ENCODE assay signal across 32 cellular contexts in genomic region chr18:63624863-63625262, GRCh38. TPM values are rescaled to one million over a fixed set of nuclear protein-coding genes. Genes with fewer than 3 reads are reported as not detected.
"Had no signal": no experiment of that assay in that cellular context is flagged by ENCODE, and none has a peak within 500 bp of the region (broad histone marks: within the 10 kb centered on the region; RNA-seq: fewer than 3 reads in every experiment).

No MANE protein-coding gene starts in this region.

- H3K27ac Mint-ChIP-seq: stimulated activated effector memory CD8-positive, alpha-beta T cell treated with anti-CD3 and anti-CD28 coated beads, Interleukin-12 subunit alpha, Interleukin-12 subunit beta, amount 100 ng/mL, for 72 hours; stimulated activated memory B cell treated with anti-CD40 and anti-IgM and Interleukin-4, amounts not matched to agents 10 μg/mL and 1 μg/mL and 100 μg/mL, for 72 hours; stimulated activated naive B cell treated with anti-CD40 and anti-IgM and Interleukin-4, amounts not matched to agents 10 μg/mL and 1 μg/mL and 100 μg/mL, for 72 hours; stimulated activated naive CD8-positive, alpha-beta T cell treated with anti-CD3 and anti-CD28 coated beads, Interleukin-15, amount 100 ng/mL, for 72 hours; stimulated activated naive CD8-positive, alpha-beta T cell treated with anti-CD3 and anti-CD28 coated beads, Interleukin-15, Interleukin-2, amounts not matched to agents 100 ng/mL and 50 ng/mL, for 24 hours; type B pancreatic cell had no signal

- H3K4me3 ChIP-seq: stomach, suprapubic skin, testis, thoracic aorta, thyroid gland, tibial artery, tibial nerve, transverse colon, upper lobe of left lung, upper lobe of right lung, uterus, vagina had no signal

- ATAC-seq: stimulated activated effector memory CD8-positive, alpha-beta T cell treated with anti-CD3 and anti-CD28 coated beads, Interleukin-12 subunit alpha, Interleukin-12 subunit beta, amount 100 ng/mL, for 72 hours; stimulated activated memory B cell treated with anti-CD40 and anti-IgM and Interleukin-4, amounts not matched to agents 10 μg/mL and 1 μg/mL and 100 μg/mL, for 72 hours; stimulated activated naive B cell treated with anti-CD40 and anti-IgM and Interleukin-4, amounts not matched to agents 10 μg/mL and 1 μg/mL and 100 μg/mL, for 72 hours; stimulated activated naive CD8-positive, alpha-beta T cell treated with anti-CD3 and anti-CD28 coated beads, Interleukin-15, amount 100 ng/mL, for 72 hours; stimulated activated naive CD8-positive, alpha-beta T cell treated with anti-CD3 and anti-CD28 coated beads, Interleukin-15, Interleukin-2, amounts not matched to agents 100 U/mL and 50 U/mL, for 24 hours; upper lobe of right lung had no signal

- H3K27me3 ChIP-seq: stomach, suprapubic skin, testis, thyroid gland, tibial artery, tibial nerve, transverse colon, upper lobe of left lung, upper lobe of right lung, uterus, vagina had no signal

- H3K36me3 ChIP-seq: stomach, suprapubic skin, thoracic aorta, thyroid gland, tibial artery, tibial nerve, transverse colon, upper lobe of left lung, upper lobe of right lung, uterus, vagina had no signal

- H3K4me1 Mint-ChIP-seq: stimulated activated effector memory CD8-positive, alpha-beta T cell treated with anti-CD3 and anti-CD28 coated beads, Interleukin-12 subunit alpha, Interleukin-12 subunit beta, amount 100 ng/mL, for 72 hours; stimulated activated memory B cell treated with anti-CD40 and anti-IgM and Interleukin-4, amounts not matched to agents 10 μg/mL and 1 μg/mL and 100 μg/mL, for 72 hours; stimulated activated naive B cell treated with anti-CD40 and anti-IgM and Interleukin-4, amounts not matched to agents 10 μg/mL and 1 μg/mL and 100 μg/mL, for 72 hours; stimulated activated naive CD8-positive, alpha-beta T cell treated with anti-CD3 and anti-CD28 coated beads, Interleukin-15, amount 100 ng/mL, for 72 hours had no signal

- H3K36me3 Mint-ChIP-seq: stimulated activated effector memory CD8-positive, alpha-beta T cell treated with anti-CD3 and anti-CD28 coated beads, Interleukin-12 subunit alpha, Interleukin-12 subunit beta, amount 100 ng/mL, for 72 hours; type B pancreatic cell had no signal

- H3K4me3 Mint-ChIP-seq: stimulated activated effector memory CD8-positive, alpha-beta T cell treated with anti-CD3 and anti-CD28 coated beads, Interleukin-12 subunit alpha, Interleukin-12 subunit beta, amount 100 ng/mL, for 72 hours; stimulated activated memory B cell treated with anti-CD40 and anti-IgM and Interleukin-4, amounts not matched to agents 10 μg/mL and 1 μg/mL and 100 μg/mL, for 72 hours; stimulated activated naive B cell treated with anti-CD40 and anti-IgM and Interleukin-4, amounts not matched to agents 10 μg/mL and 1 μg/mL and 100 μg/mL, for 72 hours; stimulated activated naive CD8-positive, alpha-beta T cell treated with anti-CD3 and anti-CD28 coated beads, Interleukin-15, amount 100 ng/mL, for 72 hours; stimulated activated naive CD8-positive, alpha-beta T cell treated with anti-CD3 and anti-CD28 coated beads, Interleukin-15, Interleukin-2, amounts not matched to agents 100 ng/mL and 50 ng/mL, for 24 hours; type B pancreatic cell had no signal

- H3K4me1 ChIP-seq: stomach, suprapubic skin, testis, thyroid gland, tibial artery, tibial nerve, transverse colon, upper lobe of left lung, upper lobe of right lung, uterus, vagina had no signal

- DNase-seq: stimulated activated CD4-positive, alpha-beta T cell treated with anti-CD3 and anti-CD28 coated beads, Interleukin-2, amount 100 ng/mL, for 48 hours; stimulated activated CD4-positive, alpha-beta T cell treated with anti-CD3 and anti-CD28 coated beads, Interleukin-4, amount 100 ng/mL, for 1 hour; stimulated activated CD4-positive, alpha-beta T cell treated with anti-CD3 and anti-CD28 coated beads, Interleukin-4, amount 100 ng/mL, for 24 hours; stimulated activated CD4-positive, alpha-beta T cell treated with anti-CD3 and anti-CD28 coated beads, Interleukin-4, amount 100 ng/mL, for 4 hours; stimulated activated CD8-positive, alpha-beta memory T cell treated with anti-CD3 and anti-CD28 coated beads, Interleukin-4, amount 100 ng/mL, for 48 hours; stimulated activated naive B cell treated with anti-CD40 and anti-IgM and Interleukin-4, amounts not matched to agents 10 μg/mL and 1 μg/mL and 100 μg/mL, for 72 hours; stimulated activated naive CD4-positive, alpha-beta T cell; stimulated activated naive CD4-positive, alpha-beta T cell treated with Interleukin-2 at 50 U/mL for 16 hours; stimulated activated naive CD8-positive, alpha-beta T cell treated with anti-CD3 and anti-CD28 coated beads, Interleukin-15, amount 100 ng/mL, for 72 hours; stimulated activated naive CD8-positive, alpha-beta T cell treated with anti-CD3 and anti-CD28 coated beads, Interleukin-15, Interleukin-2, amounts not matched to agents 100 U/mL and 50 U/mL, for 24 hours; stomach; substantia nigra; testis; thyroid gland; tibial artery; transverse colon; trophoblast cell; upper lobe of right lung; uterus had no signal

- H3K27me3 Mint-ChIP-seq: stimulated activated memory B cell treated with anti-CD40 and anti-IgM and Interleukin-4, amounts not matched to agents 10 μg/mL and 1 μg/mL and 100 μg/mL, for 72 hours; stimulated activated naive B cell treated with anti-CD40 and anti-IgM and Interleukin-4, amounts not matched to agents 10 μg/mL and 1 μg/mL and 100 μg/mL, for 72 hours; stimulated activated naive CD8-positive, alpha-beta T cell treated with anti-CD3 and anti-CD28 coated beads, Interleukin-15, amount 100 ng/mL, for 72 hours; type B pancreatic cell had no signal

- H3K27ac ChIP-seq: stomach, suprapubic skin, testis, thoracic aorta, thyroid gland, tibial artery, tibial nerve, transverse colon, upper lobe of left lung, upper lobe of right lung, uterus, vagina had no signal

- H3K9me3 ChIP-seq: testis, thyroid gland, vagina had no signal

RNA-seq across cellular contexts. Expression of gene SERPINB4, which starts 19.2 kb away (rescaled TPM):
- total RNA-seq: stomach, subcutaneous adipose tissue, temporal lobe, thoracic aorta, thyroid gland, tibial nerve, transverse colon, upper lobe of right lung, ureter, urinary bladder, uterus had no signal

RNA-seq across cellular contexts. Expression of gene SERPINB3, which starts 36.8 kb away (rescaled TPM):
- total RNA-seq: subcutaneous adipose tissue, temporal lobe, thoracic aorta, thyroid gland, tibial nerve, transverse colon, upper lobe of right lung, ureter, uterus had no signal

RNA-seq across cellular contexts. Expression of gene SERPINB13, which starts 37.7 kb away (rescaled TPM):
- total RNA-seq: subcutaneous adipose tissue, testis, thoracic aorta, thyroid gland, tibial nerve, upper lobe of right lung, ureter, uterus had no signal
